8 cellular contexts compared by ENCODE assay signal in the genomic region with DNA sequence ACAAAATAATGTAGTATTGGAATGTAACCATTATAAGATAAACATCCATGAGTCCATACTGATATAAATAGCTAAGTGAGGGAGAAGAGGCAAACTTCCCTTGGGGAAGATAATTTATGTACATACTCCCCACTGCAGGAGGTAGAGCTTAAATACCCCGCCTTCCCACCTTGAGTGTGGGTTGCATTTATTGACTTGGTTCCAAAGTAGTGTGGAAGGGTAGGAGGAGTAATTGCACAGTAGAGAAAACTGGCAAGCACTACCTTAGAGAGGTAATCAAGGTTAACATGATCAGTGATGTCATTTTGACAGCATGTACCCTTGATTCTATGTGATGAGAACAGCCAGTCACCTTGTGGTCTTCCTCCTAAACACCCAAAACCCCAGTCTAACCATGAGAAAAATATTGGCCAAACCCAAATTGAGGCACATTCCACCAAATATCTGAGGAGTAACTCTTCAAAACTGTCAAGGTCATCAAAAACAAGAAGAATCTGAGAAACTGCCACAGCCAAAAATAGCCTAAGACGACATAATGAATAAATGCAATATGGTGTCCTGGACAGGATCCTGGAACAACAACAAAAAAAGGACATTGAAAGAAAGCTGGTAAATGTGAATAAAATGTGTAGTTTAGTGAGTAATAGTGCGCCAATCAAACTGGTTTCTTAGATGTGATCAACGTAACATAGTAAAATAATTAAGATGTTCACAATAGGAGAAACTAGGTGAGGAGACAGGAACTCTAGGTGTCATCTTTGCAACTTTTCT. TPM values are rescaled to one million over a fixed set of nuclear protein-coding genes. Genes with fewer than 3 reads are reported as not detected.
DNase-seq lines count a peak whose midpoint lies in the region; ATAC-seq and TF ChIP-seq lines count a peak whose summit lies in the region.

No MANE protein-coding gene starts in this region.

- intact Hi-C loops in Right ventricle myocardium inferior (cut with DNase I): no loop called here
- intact Hi-C loops in body of pancreas (cut with DNase I): loop anchor here (10.0 kb wide), 1 partner anchor 119 kb away; no protein-coding TSS in a partner anchor
- intact Hi-C loops in aorta (cut with DNase I): no loop called here

- 36 to 40% methylated on average over 4 of the region's 4 CpGs for WGBS in body of pancreas, 2 donors
- WGBS in aorta, 2 donors: 31 to 32% methylated on average over 4 of the region's 4 CpGs

- no peak for TF ChIP-seq POLR2A in body of pancreas (IDR thresholded peaks at IDR 0.05)

- H3K4me1 ChIP-seq in right atrium auricular region (peaks cover 0 to 18% of the 10 kb centered on the region in 2 donors), body of pancreas (peaks cover 21% of the 10 kb centered on the region), mononuclear cell (ENCODE audit: insufficient read depth, low read length) (peaks cover 24% of the 10 kb centered on the region), aorta (ENCODE audit: control insufficient read depth in 1 of 2, insufficient read depth in 2 of 2, low read length in 2 of 2) (peaks cover 2 to 4% of the 10 kb centered on the region in 2 donors)

- DNase-seq in right atrium auricular region (ENCODE audit: low spot score) (no peak), Right ventricle myocardium inferior (ENCODE audit: missing footprints) (no peak), body of pancreas (no peak), aorta (no peak), NCI-H524 (lab: John Stamatoyannopoulos, UW) (no peak), medulla oblongata (ENCODE audit: extremely low spot score) (no peak)

- H3K36me3 ChIP-seq in right atrium auricular region: no peaks in the 10 kb centered on the region
- H3K36me3 ChIP-seq in body of pancreas (replicated peaks in 1 of 2; ENCODE audit: insufficient read depth in 1 of 2, low read depth in 2 of 2): no peaks in the 10 kb centered on the region
- H3K36me3 ChIP-seq in aorta (ENCODE audit: control insufficient read depth in 1 of 2, insufficient read depth in 2 of 2, low read length in 1 of 2): no peaks in the 10 kb centered on the region

- H3K27me3 ChIP-seq in right atrium auricular region: no peaks in the 10 kb centered on the region
- H3K27me3 ChIP-seq in body of pancreas: no peaks in the 10 kb centered on the region
- H3K27me3 ChIP-seq in mononuclear cell (ENCODE audit: insufficient read depth, low read length): no peaks in the 10 kb centered on the region
- H3K27me3 ChIP-seq in aorta (ENCODE audit: control insufficient read depth in 1 of 2, insufficient read depth in 2 of 2, low read length in 1 of 2): no peaks in the 10 kb centered on the region

- peak overlapping the region; percentile 59 to 87 for H3K4me3 ChIP-seq in right atrium auricular region
- peak overlapping the region; percentile 7 to 81 for H3K4me3 ChIP-seq in body of pancreas
- peak overlapping the region; percentile 93 for H3K4me3 ChIP-seq in mononuclear cell (ENCODE audit: low read length)
- peak overlapping the region; percentile 50 to 86 for H3K4me3 ChIP-seq in aorta (ENCODE audit: low read length in 2 of 2)

- no peak for TF ChIP-seq CTCF in right atrium auricular region (IDR thresholded peaks at IDR 0.05)
- TF ChIP-seq CTCF in body of pancreas (IDR thresholded peaks at IDR 0.05): no peak

- H3K27ac ChIP-seq in right atrium auricular region (peak overlapping the region; percentile 85 to 87), body of pancreas (peak overlapping the region in 3 of 4 donors; percentile 70 to 84 (median 82)), aorta (ENCODE audit: low read depth in 1 of 2, low read length in 2 of 2) (no peak overlapping the region)

- no peaks in the 10 kb centered on the region for H3K9me3 ChIP-seq in right atrium auricular region
- H3K9me3 ChIP-seq in body of pancreas: no peaks in the 10 kb centered on the region
- H3K9me3 ChIP-seq in mononuclear cell (ENCODE audit: low read depth, low read length): no peaks in the 10 kb centered on the region
- H3K9me3 ChIP-seq in aorta (ENCODE audit: control insufficient read depth, low read length): no peaks in the 10 kb centered on the region

- ATAC-seq in Right ventricle myocardium inferior (no peak), body of pancreas (no peak), aorta (ENCODE audit: low FRiP score) (no peak), HG03095 (IDR thresholded peaks at IDR 0.05; ENCODE audit: unreplicated experiment) (no peak)

RNA-seq across cellular contexts. Expression of gene CNOT10, which starts 0.8 kb away (rescaled TPM):
- total RNA-seq in right atrium auricular region: 10 to 100 TPM; 11.2 to 13.8 TPM
- total RNA-seq in Right ventricle myocardium inferior: 17.9 TPM
- total RNA-seq in body of pancreas: 10 to 100 TPM; 10.4 to 22.1 TPM
- 33.1 TPM for total RNA-seq in mononuclear cell
- total RNA-seq in aorta: 10 to 100 TPM; 32.7 to 38.3 TPM
- polyA plus RNA-seq in aorta: 10 to 100 TPM; 10.0 to 25.3 TPM

Comparison
In these comparisons a context has a peak if more than half of its experiments do, and no peak if none do; other contexts are left out.
1. H3K27ac ChIP-seq: peak in right atrium auricular region (2 of 2) and body of pancreas (3 of 4); none in aorta (0 of 2).
2. Peak in every context shown above with its lines, with median percentiles within 50 percentile points of each other: H3K4me3 ChIP-seq.